ENCODE assay signal across 1 cellular context in the genomic region with DNA sequence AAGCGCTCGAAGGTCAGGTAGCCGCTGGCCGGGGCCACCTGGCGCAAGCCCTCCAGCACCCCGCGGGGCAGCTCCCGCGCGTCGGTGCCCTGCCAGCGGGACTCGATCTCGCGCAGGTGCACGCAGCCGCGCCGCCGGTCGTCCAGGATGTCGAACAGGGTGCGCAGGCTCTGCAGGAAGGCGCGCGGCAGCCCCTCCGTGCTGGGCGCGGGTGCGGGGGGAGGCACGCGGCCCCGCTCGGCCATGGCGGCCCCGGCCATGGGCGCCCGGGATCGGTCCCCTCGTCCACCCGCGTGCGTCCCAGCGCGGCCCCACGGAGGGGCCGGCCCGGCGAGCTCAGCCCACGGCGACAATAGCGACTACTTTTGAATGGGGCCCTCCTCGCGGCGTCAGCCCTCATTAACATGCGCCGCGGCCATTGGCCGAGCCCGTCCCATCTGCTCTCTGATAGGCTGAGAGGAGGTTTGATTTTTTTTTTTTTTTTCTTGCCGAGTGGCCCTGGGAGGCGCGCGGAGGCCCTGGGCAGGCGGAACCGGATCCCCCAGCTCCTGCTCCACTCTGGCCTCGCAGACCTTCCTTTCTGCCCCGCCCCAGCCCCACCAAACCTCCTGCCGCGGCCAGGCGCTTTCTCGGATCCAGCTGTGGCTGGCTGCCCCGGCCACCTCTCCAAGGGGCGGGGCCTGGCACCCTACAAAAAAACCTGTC.
TF ChIP-seq lines count a peak whose summit lies in the region.

A gene with protein sequence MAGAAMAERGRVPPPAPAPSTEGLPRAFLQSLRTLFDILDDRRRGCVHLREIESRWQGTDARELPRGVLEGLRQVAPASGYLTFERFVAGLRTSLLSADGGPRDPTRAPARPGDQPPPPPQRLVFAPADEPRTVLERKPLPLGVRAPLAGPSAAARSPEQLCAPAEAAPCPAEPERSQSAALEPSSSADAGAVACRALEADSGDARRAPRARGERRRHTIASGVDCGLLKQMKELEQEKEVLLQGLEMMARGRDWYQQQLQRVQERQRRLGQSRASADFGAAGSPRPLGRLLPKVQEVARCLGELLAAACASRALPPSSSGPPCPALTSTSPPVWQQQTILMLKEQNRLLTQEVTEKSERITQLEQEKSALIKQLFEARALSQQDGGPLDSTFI (minus strand): TSS at position 357 of the 705 bp plus-strand sequence. CDS start 97 bp downstream, at position 260.

TF ChIP-seq in HepG2, 621 proteins besides CTCF, POLR2A, EP300 and RAD21 (continued from another document and continues in another):
- TF ChIP-seq GFI1 (CRISPR knock-in tag; IDR thresholded peaks at IDR 0.05; ENCODE audit: borderline replicate concordance) (no peak), CC2D1A (CRISPR knock-in tag; IDR thresholded peaks at IDR 0.05) (no peak), ZNF251 (CRISPR knock-in tag; IDR thresholded peaks at IDR 0.05) (no peak), ZNF337 (CRISPR knock-in tag; IDR thresholded peaks at IDR 0.05; ENCODE audit: borderline replicate concordance, low read depth) (no peak), TP53 (CRISPR knock-in tag; conservative IDR thresholded peaks at IDR 0.05) (no peak), SOX13 (IDR thresholded peaks at IDR 0.05) (no peak), SOX13 (CRISPR knock-in tag; conservative IDR thresholded peaks at IDR 0.05 in 1 of 2, IDR thresholded peaks at IDR 0.05 in 1 of 2) (no peak), RXRA (CRISPR knock-in tag; IDR thresholded peaks at IDR 0.05) (no peak), ETV5 (CRISPR knock-in tag; IDR thresholded peaks at IDR 0.05; ENCODE audit: borderline replicate concordance) (peak; percentile 57), SNRNP70 (IDR thresholded peaks at IDR 0.05; ENCODE audit: low read depth, low read length) (no peak), GATAD2A (CRISPR knock-in tag; IDR thresholded peaks at IDR 0.05) (no peak), CREB1 (IDR thresholded peaks at IDR 0.05) (peak; percentile 31; the same call in 1 of the 2 replicates), CREB1 (CRISPR knock-in tag; IDR thresholded peaks at IDR 0.05) (no peak), SCMH1 (CRISPR knock-in tag; IDR thresholded peaks at IDR 0.05; ENCODE audit: borderline replicate concordance) (no peak), MTF2 (CRISPR knock-in tag; IDR thresholded peaks at IDR 0.05; ENCODE audit: borderline replicate concordance) (no peak), NFE2 (CRISPR knock-in tag; IDR thresholded peaks at IDR 0.05) (no peak), ZNF263 (CRISPR knock-in tag; IDR thresholded peaks at IDR 0.05) (no peak), ZNF282 (IDR thresholded peaks at IDR 0.05; ENCODE audit: partially characterized antibody) (no peak), HOXD1 (CRISPR knock-in tag; IDR thresholded peaks at IDR 0.05) (no peak), ZFX (CRISPR knock-in tag; IDR thresholded peaks at IDR 0.05; ENCODE audit: low read depth) (0 out of 2 replicates have a peak, but pooled peaks have one; percentile 73), NAIF1 (CRISPR knock-in tag; IDR thresholded peaks at IDR 0.05; ENCODE audit: borderline replicate concordance) (peak; percentile 61; the same call in 1 of the 2 replicates), ATM (IDR thresholded peaks at IDR 0.05; ENCODE audit: borderline replicate concordance) (no peak), NKX3-1 (CRISPR knock-in tag; IDR thresholded peaks at IDR 0.05) (no peak), AKAP8 (CRISPR knock-in tag; IDR thresholded peaks at IDR 0.05) (no peak), NCOA1 (CRISPR knock-in tag; IDR thresholded peaks at IDR 0.05) (no peak), MED8 (CRISPR knock-in tag; IDR thresholded peaks at IDR 0.05; ENCODE audit: insufficient replicate concordance) (no peak), KLF12 (CRISPR knock-in tag; IDR thresholded peaks at IDR 0.05; ENCODE audit: borderline replicate concordance) (no peak), DPF2 (CRISPR knock-in tag; IDR thresholded peaks at IDR 0.05; ENCODE audit: borderline replicate concordance, low read depth) (no peak), ZNF180 (CRISPR knock-in tag; IDR thresholded peaks at IDR 0.05; ENCODE audit: borderline replicate concordance, low read depth) (no peak), ZNF3 (CRISPR knock-in tag; IDR thresholded peaks at IDR 0.05) (no peak), ZNF674 (CRISPR knock-in tag; IDR thresholded peaks at IDR 0.05; ENCODE audit: low read depth) (no peak), ZNF747 (CRISPR knock-in tag; IDR thresholded peaks at IDR 0.05; ENCODE audit: borderline replicate concordance) (no peak), EHMT2 (IDR thresholded peaks at IDR 0.05; ENCODE audit: borderline replicate concordance, low read depth, low read length) (no peak), NFYB (CRISPR knock-in tag; IDR thresholded peaks at IDR 0.05) (peak; percentile 81), ZSCAN9 (CRISPR knock-in tag; IDR thresholded peaks at IDR 0.05; ENCODE audit: borderline replicate concordance) (no peak), ADNP (CRISPR knock-in tag; IDR thresholded peaks at IDR 0.05) (no peak), ZNF75D (CRISPR knock-in tag; IDR thresholded peaks at IDR 0.05; ENCODE audit: borderline replicate concordance) (no peak), HNF4A (CRISPR knock-in tag; IDR thresholded peaks at IDR 0.05) (no peak), SOX6 (IDR thresholded peaks at IDR 0.05) (no peak), SOX6 (CRISPR knock-in tag; IDR thresholded peaks at IDR 0.05) (peak; percentile 47), NFKBIZ (CRISPR knock-in tag; IDR thresholded peaks at IDR 0.05) (no peak)
- TF ChIP-seq, protein P1, sequence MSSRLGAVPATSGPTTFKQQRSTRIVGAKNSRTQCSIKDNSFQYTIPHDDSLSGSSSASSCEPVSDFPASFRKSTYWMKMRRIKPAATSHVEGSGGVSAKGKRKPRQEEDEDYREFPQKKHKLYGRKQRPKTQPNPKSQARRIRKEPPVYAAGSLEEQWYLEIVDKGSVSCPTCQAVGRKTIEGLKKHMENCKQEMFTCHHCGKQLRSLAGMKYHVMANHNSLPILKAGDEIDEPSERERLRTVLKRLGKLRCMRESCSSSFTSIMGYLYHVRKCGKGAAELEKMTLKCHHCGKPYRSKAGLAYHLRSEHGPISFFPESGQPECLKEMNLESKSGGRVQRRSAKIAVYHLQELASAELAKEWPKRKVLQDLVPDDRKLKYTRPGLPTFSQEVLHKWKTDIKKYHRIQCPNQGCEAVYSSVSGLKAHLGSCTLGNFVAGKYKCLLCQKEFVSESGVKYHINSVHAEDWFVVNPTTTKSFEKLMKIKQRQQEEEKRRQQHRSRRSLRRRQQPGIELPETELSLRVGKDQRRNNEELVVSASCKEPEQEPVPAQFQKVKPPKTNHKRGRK (CRISPR knock-in tag; IDR thresholded peaks at IDR 0.05), result no peak
- TF ChIP-seq, protein P2, sequence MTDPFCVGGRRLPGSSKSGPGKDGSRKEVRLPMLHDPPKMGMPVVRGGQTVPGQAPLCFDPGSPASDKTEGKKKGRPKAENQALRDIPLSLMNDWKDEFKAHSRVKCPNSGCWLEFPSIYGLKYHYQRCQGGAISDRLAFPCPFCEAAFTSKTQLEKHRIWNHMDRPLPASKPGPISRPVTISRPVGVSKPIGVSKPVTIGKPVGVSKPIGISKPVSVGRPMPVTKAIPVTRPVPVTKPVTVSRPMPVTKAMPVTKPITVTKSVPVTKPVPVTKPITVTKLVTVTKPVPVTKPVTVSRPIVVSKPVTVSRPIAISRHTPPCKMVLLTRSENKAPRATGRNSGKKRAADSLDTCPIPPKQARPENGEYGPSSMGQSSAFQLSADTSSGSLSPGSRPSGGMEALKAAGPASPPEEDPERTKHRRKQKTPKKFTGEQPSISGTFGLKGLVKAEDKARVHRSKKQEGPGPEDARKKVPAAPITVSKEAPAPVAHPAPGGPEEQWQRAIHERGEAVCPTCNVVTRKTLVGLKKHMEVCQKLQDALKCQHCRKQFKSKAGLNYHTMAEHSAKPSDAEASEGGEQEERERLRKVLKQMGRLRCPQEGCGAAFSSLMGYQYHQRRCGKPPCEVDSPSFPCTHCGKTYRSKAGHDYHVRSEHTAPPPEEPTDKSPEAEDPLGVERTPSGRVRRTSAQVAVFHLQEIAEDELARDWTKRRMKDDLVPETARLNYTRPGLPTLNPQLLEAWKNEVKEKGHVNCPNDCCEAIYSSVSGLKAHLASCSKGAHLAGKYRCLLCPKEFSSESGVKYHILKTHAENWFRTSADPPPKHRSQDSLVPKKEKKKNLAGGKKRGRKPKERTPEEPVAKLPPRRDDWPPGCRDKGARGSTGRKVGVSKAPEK (CRISPR knock-in tag; IDR thresholded peaks at IDR 0.05; ENCODE audit: borderline replicate concordance), result no peak
- TF ChIP-seq, protein P3, sequence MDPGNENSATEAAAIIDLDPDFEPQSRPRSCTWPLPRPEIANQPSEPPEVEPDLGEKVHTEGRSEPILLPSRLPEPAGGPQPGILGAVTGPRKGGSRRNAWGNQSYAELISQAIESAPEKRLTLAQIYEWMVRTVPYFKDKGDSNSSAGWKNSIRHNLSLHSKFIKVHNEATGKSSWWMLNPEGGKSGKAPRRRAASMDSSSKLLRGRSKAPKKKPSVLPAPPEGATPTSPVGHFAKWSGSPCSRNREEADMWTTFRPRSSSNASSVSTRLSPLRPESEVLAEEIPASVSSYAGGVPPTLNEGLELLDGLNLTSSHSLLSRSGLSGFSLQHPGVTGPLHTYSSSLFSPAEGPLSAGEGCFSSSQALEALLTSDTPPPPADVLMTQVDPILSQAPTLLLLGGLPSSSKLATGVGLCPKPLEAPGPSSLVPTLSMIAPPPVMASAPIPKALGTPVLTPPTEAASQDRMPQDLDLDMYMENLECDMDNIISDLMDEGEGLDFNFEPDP (CRISPR knock-in tag; conservative IDR thresholded peaks at IDR 0.05), result no peak
- TF ChIP-seq, protein P4, sequence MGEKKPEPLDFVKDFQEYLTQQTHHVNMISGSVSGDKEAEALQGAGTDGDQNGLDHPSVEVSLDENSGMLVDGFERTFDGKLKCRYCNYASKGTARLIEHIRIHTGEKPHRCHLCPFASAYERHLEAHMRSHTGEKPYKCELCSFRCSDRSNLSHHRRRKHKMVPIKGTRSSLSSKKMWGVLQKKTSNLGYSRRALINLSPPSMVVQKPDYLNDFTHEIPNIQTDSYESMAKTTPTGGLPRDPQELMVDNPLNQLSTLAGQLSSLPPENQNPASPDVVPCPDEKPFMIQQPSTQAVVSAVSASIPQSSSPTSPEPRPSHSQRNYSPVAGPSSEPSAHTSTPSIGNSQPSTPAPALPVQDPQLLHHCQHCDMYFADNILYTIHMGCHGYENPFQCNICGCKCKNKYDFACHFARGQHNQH (CRISPR knock-in tag; IDR thresholded peaks at IDR 0.05), result peak; percentile 51; the same call in 1 of the 2 replicates
- TF ChIP-seq, protein P5, sequence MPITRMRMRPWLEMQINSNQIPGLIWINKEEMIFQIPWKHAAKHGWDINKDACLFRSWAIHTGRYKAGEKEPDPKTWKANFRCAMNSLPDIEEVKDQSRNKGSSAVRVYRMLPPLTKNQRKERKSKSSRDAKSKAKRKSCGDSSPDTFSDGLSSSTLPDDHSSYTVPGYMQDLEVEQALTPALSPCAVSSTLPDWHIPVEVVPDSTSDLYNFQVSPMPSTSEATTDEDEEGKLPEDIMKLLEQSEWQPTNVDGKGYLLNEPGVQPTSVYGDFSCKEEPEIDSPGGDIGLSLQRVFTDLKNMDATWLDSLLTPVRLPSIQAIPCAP (CRISPR knock-in tag; IDR thresholded peaks at IDR 0.05; ENCODE audit: low read depth), result no peak
- TF ChIP-seq, protein P6, sequence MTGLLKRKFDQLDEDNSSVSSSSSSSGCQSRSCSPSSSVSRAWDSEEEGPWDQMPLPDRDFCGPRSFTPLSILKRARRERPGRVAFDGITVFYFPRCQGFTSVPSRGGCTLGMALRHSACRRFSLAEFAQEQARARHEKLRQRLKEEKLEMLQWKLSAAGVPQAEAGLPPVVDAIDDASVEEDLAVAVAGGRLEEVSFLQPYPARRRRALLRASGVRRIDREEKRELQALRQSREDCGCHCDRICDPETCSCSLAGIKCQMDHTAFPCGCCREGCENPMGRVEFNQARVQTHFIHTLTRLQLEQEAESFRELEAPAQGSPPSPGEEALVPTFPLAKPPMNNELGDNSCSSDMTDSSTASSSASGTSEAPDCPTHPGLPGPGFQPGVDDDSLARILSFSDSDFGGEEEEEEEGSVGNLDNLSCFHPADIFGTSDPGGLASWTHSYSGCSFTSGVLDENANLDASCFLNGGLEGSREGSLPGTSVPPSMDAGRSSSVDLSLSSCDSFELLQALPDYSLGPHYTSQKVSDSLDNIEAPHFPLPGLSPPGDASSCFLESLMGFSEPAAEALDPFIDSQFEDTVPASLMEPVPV (CRISPR knock-in tag; IDR thresholded peaks at IDR 0.05), result peak; percentile 12; the same call in 1 of the 2 replicates
- TF ChIP-seq, protein P7, sequence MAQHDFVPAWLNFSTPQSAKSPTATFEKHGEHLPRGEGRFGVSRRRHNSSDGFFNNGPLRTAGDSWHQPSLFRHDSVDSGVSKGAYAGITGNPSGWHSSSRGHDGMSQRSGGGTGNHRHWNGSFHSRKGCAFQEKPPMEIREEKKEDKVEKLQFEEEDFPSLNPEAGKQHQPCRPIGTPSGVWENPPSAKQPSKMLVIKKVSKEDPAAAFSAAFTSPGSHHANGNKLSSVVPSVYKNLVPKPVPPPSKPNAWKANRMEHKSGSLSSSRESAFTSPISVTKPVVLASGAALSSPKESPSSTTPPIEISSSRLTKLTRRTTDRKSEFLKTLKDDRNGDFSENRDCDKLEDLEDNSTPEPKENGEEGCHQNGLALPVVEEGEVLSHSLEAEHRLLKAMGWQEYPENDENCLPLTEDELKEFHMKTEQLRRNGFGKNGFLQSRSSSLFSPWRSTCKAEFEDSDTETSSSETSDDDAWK (CRISPR knock-in tag; IDR thresholded peaks at IDR 0.05), result no peak
- TF ChIP-seq, protein P8, sequence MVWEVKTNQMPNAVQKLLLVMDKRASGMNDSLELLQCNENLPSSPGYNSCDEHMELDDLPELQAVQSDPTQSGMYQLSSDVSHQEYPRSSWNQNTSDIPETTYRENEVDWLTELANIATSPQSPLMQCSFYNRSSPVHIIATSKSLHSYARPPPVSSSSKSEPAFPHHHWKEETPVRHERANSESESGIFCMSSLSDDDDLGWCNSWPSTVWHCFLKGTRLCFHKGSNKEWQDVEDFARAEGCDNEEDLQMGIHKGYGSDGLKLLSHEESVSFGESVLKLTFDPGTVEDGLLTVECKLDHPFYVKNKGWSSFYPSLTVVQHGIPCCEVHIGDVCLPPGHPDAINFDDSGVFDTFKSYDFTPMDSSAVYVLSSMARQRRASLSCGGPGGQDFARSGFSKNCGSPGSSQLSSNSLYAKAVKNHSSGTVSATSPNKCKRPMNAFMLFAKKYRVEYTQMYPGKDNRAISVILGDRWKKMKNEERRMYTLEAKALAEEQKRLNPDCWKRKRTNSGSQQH (CRISPR knock-in tag; IDR thresholded peaks at IDR 0.05; ENCODE audit: low read depth), result no peak; the same call in 1 of the 2 replicates
